In genomic region chr10:129541208-129541607, GRCh38 we compare ENCODE assay signal across 14 cellular contexts.
DNase-seq lines count a peak whose midpoint lies in the region; TF ChIP-seq lines count a peak whose summit lies in the region.
"Had no signal": no experiment of that assay in that cellular context is flagged by ENCODE, and none has a peak within 500 bp of the region (broad histone marks: within the 10 kb centered on the region; RNA-seq: fewer than 3 reads in every experiment).

No MANE protein-coding gene starts in this region.

- CTCF ChIA-PET in HEK293 (lab: Yijun Ruan, JAX) = interaction anchor here (0.6 to 0.7 kb wide), 2 partner anchors 16 to 20 kb away, joined by 3 read pairs; no protein-coding TSS in a partner anchor

- no peak for TF ChIP-seq CTCF in HEK293 (tag by site-specific recombination; IDR thresholded peaks at IDR 0.05)
- no peak for TF ChIP-seq CTCF in astrocyte of the spinal cord (IDR thresholded peaks at IDR 0.05; ENCODE audit: low read depth, low read length)
- TF ChIP-seq CTCF in mesothelial cell of epicardium (IDR thresholded peaks at IDR 0.05; ENCODE audit: unreplicated experiment) = no peak

- H3K4me1 Mint-ChIP-seq in mesothelial cell of epicardium = peaks cover 28% of the 10 kb centered on the region

- H3K36me3 ChIP-seq in HEK293 (ENCODE audit: control insufficient read depth in 2 of 2, insufficient read depth in 1 of 2, low read length in 2 of 2) = no peaks in the 10 kb centered on the region

- H3K9me3 Mint-ChIP-seq in mesothelial cell of epicardium = no peaks in the 10 kb centered on the region
- H3K9me3 Mint-ChIP-seq: H9 had no signal

- DNase-seq in astrocyte of the spinal cord (ENCODE audit: low read depth, low spot score) (peak; percentile 25), mesothelial cell of epicardium (ENCODE audit: low spot score in 2 of 2, unreplicated experiment in 2 of 2) (no peak), smooth muscle cell of the brain vasculature (ENCODE audit: low read depth, low spot score) (peak; percentile 52), C1 segment of cervical spinal cord (lab: John Stamatoyannopoulos, UW) (no peak), NCI-H1092 (lab: John Stamatoyannopoulos, UW) (no peak)
- DNase-seq in activated CD4-positive, CD25-positive, alpha-beta regulatory T cell (lab: John Stamatoyannopoulos, UW) = no peak
- DNase-seq: H9, NCI-H1436, NCI-H2029 treated with DMSO at 0.1 percent for 48 hours, NCI-H2227 treated with DMSO at 0.1 percent for 48 hours, NCI-H524 treated with DMSO at 0.1 percent for 48 hours had no signal

- POLR2A ChIA-PET in HEK293 (lab: Yijun Ruan, JAX) = no interaction called here

- H3K27ac ChIP-seq in HEK293 (ENCODE audit: extremely low read depth, low read depth, low read length) = no peak overlapping the region
- H3K27ac ChIP-seq: BLaER1, SK-N-MC had no signal

- peaks cover 8% of the 10 kb centered on the region for H3K4me1 ChIP-seq in HEK293 (ENCODE audit: control insufficient read depth, insufficient read depth, low read length)

- H3K36me3 Mint-ChIP-seq in mesothelial cell of epicardium = peaks cover 25% of the 10 kb centered on the region

- H3K27ac Mint-ChIP-seq in mesothelial cell of epicardium = peak overlapping the region; percentile 23
- H3K27ac Mint-ChIP-seq: H9 had no signal

- H3K4me3 ChIP-seq in HEK293 (ENCODE audit: low read depth, low read length) = no peak overlapping the region
- no peak overlapping the region for H3K4me3 ChIP-seq in astrocyte of the spinal cord (ENCODE audit: low read depth, low read length)
- H3K4me3 ChIP-seq: BLaER1, SK-N-MC had no signal

- no peak overlapping the region for H3K4me3 Mint-ChIP-seq in mesothelial cell of epicardium
- H3K4me3 Mint-ChIP-seq: H9 had no signal

- H3K9me3 ChIP-seq in HEK293 (ENCODE audit: control insufficient read depth, insufficient read depth, low read depth, low read length) = no peaks in the 10 kb centered on the region

- no peaks in the 10 kb centered on the region for H3K27me3 Mint-ChIP-seq in mesothelial cell of epicardium (ENCODE audit: low read depth)

- in situ Hi-C loops in astrocyte of the spinal cord (cut with HindIII; ENCODE audit: low sequenced_read_pairs) = no loop called here

TF ChIP-seq in HEK293, 187 proteins besides CTCF, POLR2A, EP300 and RAD21 (continues in another document):
- TF ChIP-seq, protein P1, sequence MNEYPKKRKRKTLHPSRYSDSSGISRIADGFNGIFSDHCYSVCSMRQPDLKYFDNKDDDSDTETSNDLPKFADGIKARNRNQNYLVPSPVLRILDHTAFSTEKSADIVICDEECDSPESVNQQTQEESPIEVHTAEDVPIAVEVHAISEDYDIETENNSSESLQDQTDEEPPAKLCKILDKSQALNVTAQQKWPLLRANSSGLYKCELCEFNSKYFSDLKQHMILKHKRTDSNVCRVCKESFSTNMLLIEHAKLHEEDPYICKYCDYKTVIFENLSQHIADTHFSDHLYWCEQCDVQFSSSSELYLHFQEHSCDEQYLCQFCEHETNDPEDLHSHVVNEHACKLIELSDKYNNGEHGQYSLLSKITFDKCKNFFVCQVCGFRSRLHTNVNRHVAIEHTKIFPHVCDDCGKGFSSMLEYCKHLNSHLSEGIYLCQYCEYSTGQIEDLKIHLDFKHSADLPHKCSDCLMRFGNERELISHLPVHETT (tag by site-specific recombination; IDR thresholded peaks at IDR 0.05) = no peak
- TF ChIP-seq MZF1 (tag by site-specific recombination; IDR thresholded peaks at IDR 0.05; ENCODE audit: borderline replicate concordance) (0 out of 2 replicates have a peak, but pooled peaks have one; percentile 26), ZNF292 (tag by site-specific recombination; IDR thresholded peaks at IDR 0.05; ENCODE audit: borderline replicate concordance, low read depth) (no peak), ZNF843 (tag by site-specific recombination; IDR thresholded peaks at IDR 0.05) (0 out of 2 replicates have a peak, but pooled peaks have one; percentile 26), ZNF335 (tag by site-specific recombination; conservative IDR thresholded peaks at IDR 0.05) (no peak), ZBTB44 (tag by site-specific recombination; IDR thresholded peaks at IDR 0.05) (peak; percentile 40; the same call in 1 of the 2 replicates), ZNF580 (tag by site-specific recombination; IDR thresholded peaks at IDR 0.05) (no peak), ZXDB (tag by site-specific recombination; IDR thresholded peaks at IDR 0.05) (0 out of 2 replicates have a peak, but pooled peaks have one; percentile 20), PRDM6 (tag by site-specific recombination; IDR thresholded peaks at IDR 0.05) (peak; percentile 61), ZNF202 (tag by site-specific recombination; IDR thresholded peaks at IDR 0.05; ENCODE audit: borderline replicate concordance) (no peak), ZNF600 (tag by site-specific recombination; IDR thresholded peaks at IDR 0.05) (0 out of 2 replicates have a peak, but pooled peaks have one; percentile 11), HOXC10 (CRISPR knock-in tag; IDR thresholded peaks at IDR 0.05) (no peak), OSR2 (tag by site-specific recombination; IDR thresholded peaks at IDR 0.05) (peak; percentile 78), ZIC2 (tag by site-specific recombination; IDR thresholded peaks at IDR 0.05) (peak; percentile 72), FEZF1 (tag by site-specific recombination; IDR thresholded peaks at IDR 0.05) (peak; percentile 47; the same call in 1 of the 2 replicates), ZNF645 (tag by site-specific recombination; IDR thresholded peaks at IDR 0.05) (no peak), SCRT1 (tag by site-specific recombination; IDR thresholded peaks at IDR 0.05; ENCODE audit: borderline replicate concordance) (peak; percentile 40; the same call in 1 of the 2 replicates), SP7 (tag by site-specific recombination; IDR thresholded peaks at IDR 0.05) (0 out of 2 replicates have a peak, but pooled peaks have one; percentile 66), ZEB2 (tag by site-specific recombination; IDR thresholded peaks at IDR 0.05) (peak; percentile 41; the same call in 1 of the 2 replicates)
- TF ChIP-seq, protein P2, sequence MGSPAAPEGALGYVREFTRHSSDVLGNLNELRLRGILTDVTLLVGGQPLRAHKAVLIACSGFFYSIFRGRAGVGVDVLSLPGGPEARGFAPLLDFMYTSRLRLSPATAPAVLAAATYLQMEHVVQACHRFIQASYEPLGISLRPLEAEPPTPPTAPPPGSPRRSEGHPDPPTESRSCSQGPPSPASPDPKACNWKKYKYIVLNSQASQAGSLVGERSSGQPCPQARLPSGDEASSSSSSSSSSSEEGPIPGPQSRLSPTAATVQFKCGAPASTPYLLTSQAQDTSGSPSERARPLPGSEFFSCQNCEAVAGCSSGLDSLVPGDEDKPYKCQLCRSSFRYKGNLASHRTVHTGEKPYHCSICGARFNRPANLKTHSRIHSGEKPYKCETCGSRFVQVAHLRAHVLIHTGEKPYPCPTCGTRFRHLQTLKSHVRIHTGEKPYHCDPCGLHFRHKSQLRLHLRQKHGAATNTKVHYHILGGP (tag by site-specific recombination; IDR thresholded peaks at IDR 0.05) = 0 out of 2 replicates have a peak, but pooled peaks have one; percentile 28

Comparison
In these comparisons a context has a peak if more than half of its experiments do, and no peak if none do; other contexts are left out.
1. DNase-seq: peak in astrocyte of the spinal cord (single experiment) and smooth muscle cell of the brain vasculature (single experiment); none in mesothelial cell of epicardium (0 of 2), C1 segment of cervical spinal cord (0 of 14), activated CD4-positive, CD25-positive, alpha-beta regulatory T cell (0 of 4) and NCI-H1092 (single experiment).